Comparison of ENCODE assay signal across 13 cellular contexts in genomic region chr1:12369258-12369657, GRCh38.
"Had no signal": no experiment of that assay in that cellular context is flagged by ENCODE, and none has a peak within 500 bp of the region (broad histone marks: within the 10 kb centered on the region; RNA-seq: fewer than 3 reads in every experiment).

No MANE protein-coding gene starts in this region.

- ATAC-seq: activated CD4-positive, CD25-positive, alpha-beta regulatory T cell treated with anti-CD3 and anti-CD28 coated beads, Interleukin-2, amount 50 U/mL, for 24 hours; activated T-cell treated with anti-CD3 and anti-CD28 coated beads, Interleukin-2, amount 50 U/mL, for 72 hours; heart right ventricle; stimulated activated naive B cell treated with anti-CD40 and anti-IgM and Interleukin-4, amounts not matched to agents 10 μg/mL and 1 μg/mL and 100 μg/mL, for 72 hours had no signal

- H3K4me1 ChIP-seq: adrenal gland, prostate gland, sigmoid colon, vagina had no signal

- H3K9me3 ChIP-seq: adrenal gland, heart right ventricle, prostate gland, sigmoid colon, tibial nerve, vagina had no signal

- H3K9me3 Mint-ChIP-seq: activated T-cell treated with anti-CD3 and anti-CD28 coated beads, Interleukin-2, amount 50 U/mL, for 72 hours; naive B cell; stimulated activated naive B cell treated with anti-CD40 and anti-IgM and Interleukin-4, amounts not matched to agents 10 μg/mL and 1 μg/mL and 100 μg/mL, for 72 hours had no signal

- H3K27me3 ChIP-seq: adrenal gland, heart right ventricle, sigmoid colon, tibial nerve, vagina had no signal

- H3K4me3 ChIP-seq: adrenal gland, heart right ventricle, prostate gland, sigmoid colon, tibial nerve, vagina had no signal

- H3K27me3 Mint-ChIP-seq: naive B cell; stimulated activated naive B cell treated with anti-CD40 and anti-IgM and Interleukin-4, amounts not matched to agents 10 μg/mL and 1 μg/mL and 100 μg/mL, for 72 hours had no signal

- DNase-seq: activated CD4-positive, alpha-beta T cell treated with anti-CD3 and anti-CD28 coated beads, Interleukin-2, amount 50 U/mL, for 48 hours; activated T-cell treated with anti-CD3 and anti-CD28 coated beads, Interleukin-2, amount 50 U/mL, for 72 hours; adrenal gland; heart right ventricle; islet precursor cell; naive B cell; sigmoid colon; stimulated activated CD4-positive, alpha-beta T cell treated with anti-CD3 and anti-CD28 coated beads, Interleukin-2, amount 100 ng/mL, for 24 hours; stimulated activated naive B cell treated with anti-CD40 and anti-IgM and Interleukin-4, amounts not matched to agents 10 μg/mL and 1 μg/mL and 100 μg/mL, for 72 hours had no signal

- H3K27ac ChIP-seq: adrenal gland, heart right ventricle, prostate gland had no signal

- H3K4me1 Mint-ChIP-seq: stimulated activated naive B cell treated with anti-CD40 and anti-IgM and Interleukin-4, amounts not matched to agents 10 μg/mL and 1 μg/mL and 100 μg/mL, for 72 hours had no signal

- H3K4me3 Mint-ChIP-seq: activated T-cell treated with anti-CD3 and anti-CD28 coated beads, Interleukin-2, amount 50 U/mL, for 72 hours; naive B cell; stimulated activated naive B cell treated with anti-CD40 and anti-IgM and Interleukin-4, amounts not matched to agents 10 μg/mL and 1 μg/mL and 100 μg/mL, for 72 hours had no signal

- H3K27ac Mint-ChIP-seq: stimulated activated naive B cell treated with anti-CD40 and anti-IgM and Interleukin-4, amounts not matched to agents 10 μg/mL and 1 μg/mL and 100 μg/mL, for 72 hours had no signal

- H3K36me3 ChIP-seq: prostate gland had no signal
